22 cellular contexts compared by ENCODE assay signal in the genomic region with DNA sequence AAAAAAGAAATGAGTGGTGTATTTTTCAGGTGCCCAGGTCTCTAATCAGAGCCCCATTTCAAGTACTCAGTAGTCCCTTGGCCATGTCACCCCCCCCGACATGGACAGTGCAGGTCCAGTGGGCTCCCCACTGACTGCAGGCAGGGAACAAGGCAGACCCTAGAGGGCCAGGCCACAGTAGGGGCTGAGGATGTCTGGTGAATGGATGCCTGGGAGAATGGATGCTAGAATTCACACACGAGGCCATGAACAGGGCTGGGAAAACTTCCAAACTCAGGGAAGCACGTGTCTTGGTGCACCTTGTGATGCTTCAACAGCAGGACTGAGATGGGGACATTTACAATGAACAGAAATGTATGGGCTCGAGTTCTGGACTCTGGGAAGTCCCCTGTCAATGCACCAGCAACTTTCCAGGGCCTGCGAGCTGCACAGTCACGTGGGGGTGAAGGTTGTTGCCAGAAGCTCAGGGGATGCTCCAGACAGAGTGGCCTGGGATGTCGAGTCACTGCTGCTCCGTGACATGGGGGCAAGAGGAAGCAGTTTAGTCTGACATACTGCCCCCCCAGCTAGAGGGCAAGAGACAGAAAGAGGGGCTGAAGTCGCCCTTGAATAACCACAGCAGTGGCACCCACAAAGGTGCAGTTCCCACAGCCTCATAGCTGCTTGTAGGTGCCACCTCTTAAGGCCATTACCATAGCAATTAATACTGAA. TPM values are rescaled to one million over a fixed set of nuclear protein-coding genes. Genes with fewer than 3 reads are reported as not detected.
DNase-seq lines count a peak whose midpoint lies in the region; ATAC-seq and TF ChIP-seq lines count a peak whose summit lies in the region.
"Had no signal": no experiment of that assay in that cellular context is flagged by ENCODE, and none has a peak within 500 bp of the region (broad histone marks: within the 10 kb centered on the region; RNA-seq: fewer than 3 reads in every experiment).

No MANE protein-coding gene starts in this region.

- H3K4me3 Mint-ChIP-seq in T-helper 1 cell treated with Interleukin-12 subunit alpha and Interleukin-12 subunit beta and Interleukin-4 antibody, amounts not matched to agents 30 μg/mL and 1 μg/mL, for 36 hours: no peak overlapping the region
- no peak overlapping the region for H3K4me3 Mint-ChIP-seq in activated naive CD8-positive, alpha-beta T cell treated with anti-CD3 and anti-CD28 coated beads for 36 hours
- H3K4me3 Mint-ChIP-seq in nephron progenitor cell: no peak overlapping the region
- H3K4me3 Mint-ChIP-seq: GM23338 had no signal

- H3K27ac ChIP-seq in KOPT-K1 (ENCODE audit: low read depth, low read length, poor library complexity, severe bottlenecking): peak overlapping the region; percentile 52
- H3K27ac ChIP-seq: epithelial cell of prostate, gastrocnemius medialis, left lung, upper lobe of right lung had no signal

- peaks cover 47% of the 10 kb centered on the region; the same call in 1 of the 2 replicates for H3K36me3 ChIP-seq in KOPT-K1 (ENCODE audit: insufficient read depth, low read length)
- H3K36me3 ChIP-seq: gastrocnemius medialis, upper lobe of right lung had no signal

- H3K27me3 Mint-ChIP-seq in T-helper 1 cell treated with Interleukin-12 subunit alpha and Interleukin-12 subunit beta and Interleukin-4 antibody, amounts not matched to agents 30 μg/mL and 1 μg/mL, for 36 hours (ENCODE audit: low read depth): no peaks in the 10 kb centered on the region
- H3K27me3 Mint-ChIP-seq in activated naive CD8-positive, alpha-beta T cell treated with anti-CD3 and anti-CD28 coated beads for 36 hours: no peaks in the 10 kb centered on the region
- no peaks in the 10 kb centered on the region for H3K27me3 Mint-ChIP-seq in nephron progenitor cell (ENCODE audit: low read depth, poor library complexity)

- H3K4me1 Mint-ChIP-seq in T-helper 1 cell treated with Interleukin-12 subunit alpha and Interleukin-12 subunit beta and Interleukin-4 antibody, amounts not matched to agents 30 μg/mL and 1 μg/mL, for 36 hours (ENCODE audit: low read depth): peaks cover 35% of the 10 kb centered on the region
- peaks cover 40% of the 10 kb centered on the region for H3K4me1 Mint-ChIP-seq in activated naive CD8-positive, alpha-beta T cell treated with anti-CD3 and anti-CD28 coated beads for 36 hours
- peaks cover 74% of the 10 kb centered on the region for H3K4me1 Mint-ChIP-seq in nephron progenitor cell

- H3K27ac Mint-ChIP-seq in T-helper 1 cell treated with Interleukin-12 subunit alpha and Interleukin-12 subunit beta and Interleukin-4 antibody, amounts not matched to agents 30 μg/mL and 1 μg/mL, for 36 hours: peak overlapping the region; percentile 57
- H3K27ac Mint-ChIP-seq in activated naive CD8-positive, alpha-beta T cell treated with anti-CD3 and anti-CD28 coated beads for 36 hours: peak overlapping the region; percentile 61
- H3K27ac Mint-ChIP-seq in nephron progenitor cell: peak overlapping the region; percentile 71
- H3K27ac Mint-ChIP-seq: GM23338 had no signal

- peaks cover 42% of the 10 kb centered on the region for H3K36me3 Mint-ChIP-seq in T-helper 1 cell treated with Interleukin-12 subunit alpha and Interleukin-12 subunit beta and Interleukin-4 antibody, amounts not matched to agents 30 μg/mL and 1 μg/mL, for 36 hours (ENCODE audit: low read depth)
- peaks cover 16% of the 10 kb centered on the region for H3K36me3 Mint-ChIP-seq in activated naive CD8-positive, alpha-beta T cell treated with anti-CD3 and anti-CD28 coated beads for 36 hours
- H3K36me3 Mint-ChIP-seq in nephron progenitor cell (ENCODE audit: low read depth): no peaks in the 10 kb centered on the region

- no peak for TF ChIP-seq CTCF in nephron progenitor cell (IDR thresholded peaks at IDR 0.05)

- ATAC-seq in HG03342 (IDR thresholded peaks at IDR 0.05; ENCODE audit: unreplicated experiment): no peak
- ATAC-seq: gastrocnemius medialis, GM23338, left lung, Right ventricle myocardium inferior, upper lobe of right lung had no signal

- DNase-seq in T-helper 1 cell (no peak), nephron progenitor cell (no peak), NCI-H2171 treated with DMSO at 0.1 percent for 48 hours (lab: John Stamatoyannopoulos, UW) (no peak), T-helper 9 cell (no peak)
- DNase-seq in activated naive CD8-positive, alpha-beta T cell treated with anti-CD3 and anti-CD28 coated beads for 36 hours: no peak
- DNase-seq: 8988T; activated CD4-positive, alpha-beta T cell treated with anti-CD3 and anti-CD28 coated beads for 1 hour; activated effector memory CD4-positive, alpha-beta T cell treated with Interleukin-2 at 50 U/mL for 16 hours; C1 segment of cervical spinal cord; DMS79; gastrocnemius medialis; Karpas-422; NCI-H1105; upper lobe of right lung had no signal

- H3K9me3 Mint-ChIP-seq in T-helper 1 cell treated with Interleukin-12 subunit alpha and Interleukin-12 subunit beta and Interleukin-4 antibody, amounts not matched to agents 30 μg/mL and 1 μg/mL, for 36 hours: no peaks in the 10 kb centered on the region
- H3K9me3 Mint-ChIP-seq in activated naive CD8-positive, alpha-beta T cell treated with anti-CD3 and anti-CD28 coated beads for 36 hours: no peaks in the 10 kb centered on the region
- H3K9me3 Mint-ChIP-seq in nephron progenitor cell: no peaks in the 10 kb centered on the region
- H3K9me3 Mint-ChIP-seq: GM23338 had no signal

- H3K9me3 ChIP-seq in KOPT-K1 (ENCODE audit: insufficient read depth, low read length, poor library complexity, severe bottlenecking): no peaks in the 10 kb centered on the region
- H3K9me3 ChIP-seq: gastrocnemius medialis, left lung, upper lobe of right lung had no signal

RNA-seq across cellular contexts. Expression of a gene that starts 3.1 kb away (rescaled TPM):
- 10 to 100 TPM; 44.2 to 44.3 TPM for total RNA-seq in activated naive CD8-positive, alpha-beta T cell treated with anti-CD3 and anti-CD28 coated beads for 36 hours

RNA-seq across cellular contexts. Expression of a gene that starts 16.8 kb away (rescaled TPM):
- total RNA-seq in activated naive CD8-positive, alpha-beta T cell treated with anti-CD3 and anti-CD28 coated beads for 36 hours: 1 to 10 TPM; 4.3 to 5.3 TPM
- total RNA-seq: gastrocnemius medialis, GM23338, skeletal muscle tissue had no signal

RNA-seq across cellular contexts. Expression of a gene that starts 39.5 kb away (rescaled TPM):
- 10 to 100 TPM; 19.4 to 20.4 TPM for total RNA-seq in activated naive CD8-positive, alpha-beta T cell treated with anti-CD3 and anti-CD28 coated beads for 36 hours

RNA-seq across cellular contexts. Expression of a gene that starts 59.3 kb away (rescaled TPM):
- total RNA-seq in activated naive CD8-positive, alpha-beta T cell treated with anti-CD3 and anti-CD28 coated beads for 36 hours: 10 to 100 TPM; 23.1 to 24.1 TPM
